In the genomic region with DNA sequence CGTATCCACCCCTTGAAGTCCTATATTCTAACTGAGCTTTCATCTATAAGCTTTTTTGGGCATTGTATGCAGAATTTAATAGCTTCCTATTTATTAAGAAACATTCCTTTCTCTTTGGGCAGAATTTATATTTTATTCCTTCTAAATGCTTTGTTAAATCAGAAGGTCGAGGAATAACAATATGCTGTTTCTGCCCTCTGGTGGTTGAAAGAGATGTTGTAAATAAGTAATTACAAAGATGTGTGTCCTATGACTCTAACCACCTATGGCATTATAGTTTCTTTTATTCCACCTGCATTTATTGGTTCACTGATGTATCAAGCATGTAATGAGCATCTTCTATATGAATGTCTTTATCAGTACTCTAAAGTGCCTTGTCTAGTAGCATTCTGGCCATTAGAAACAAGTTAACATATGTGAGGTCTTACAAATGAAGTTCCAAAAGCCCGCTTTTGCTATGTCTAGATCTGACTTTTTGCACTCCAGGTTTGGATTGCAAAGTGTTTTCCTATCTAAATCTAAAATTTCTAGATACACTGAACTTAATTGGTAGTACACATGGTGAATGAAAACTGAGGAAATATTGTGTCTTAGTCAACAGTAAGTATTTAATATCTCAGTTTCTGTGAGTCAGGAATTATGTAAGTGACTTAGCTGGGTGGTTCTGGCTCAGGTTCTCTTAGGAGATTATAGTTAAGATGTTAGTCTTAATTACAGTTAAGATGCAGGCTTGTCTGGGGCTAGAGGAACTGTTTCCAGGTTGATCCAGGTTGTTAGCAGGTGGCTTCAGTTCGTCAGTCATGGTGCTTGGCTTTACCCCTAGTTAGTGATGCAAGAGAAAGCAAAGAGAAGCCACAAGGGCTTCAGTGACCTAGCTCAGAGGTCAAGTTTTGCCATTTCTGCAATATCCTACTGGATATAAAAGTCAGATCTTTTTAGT, we compare ENCODE assay signal across 8 cellular contexts. TPM values are rescaled to one million over a fixed set of nuclear protein-coding genes. Genes with fewer than 3 reads are reported as not detected.
DNase-seq lines count a peak whose midpoint lies in the region; ATAC-seq and TF ChIP-seq lines count a peak whose summit lies in the region.

No MANE protein-coding gene starts in this region.

- no peak for TF ChIP-seq EP300 in upper lobe of left lung (IDR thresholded peaks at IDR 0.05)

- H3K27me3 ChIP-seq in body of pancreas (no peaks in the 10 kb centered on the region), upper lobe of left lung (no peaks in the 10 kb centered on the region)

- H3K27ac ChIP-seq in body of pancreas: no peak overlapping the region
- no peak overlapping the region for H3K27ac ChIP-seq in upper lobe of left lung

- no peaks in the 10 kb centered on the region for H3K9me3 ChIP-seq in body of pancreas
- no peaks in the 10 kb centered on the region for H3K9me3 ChIP-seq in upper lobe of left lung

- DNase-seq in AG08395 (ENCODE audit: low spot score): peak; percentile 40
- peak; percentile 8 to 67 for DNase-seq in NCI-H2081 (lab: John Stamatoyannopoulos, UW)
- DNase-seq in body of pancreas: peak in 1 of 4 donors; percentile 13
- DNase-seq in iris pigment epithelial cell (ENCODE audit: low read depth): peak; percentile 66
- peak in 1 of 2 donors; percentile 29 for DNase-seq in upper lobe of left lung
- no peak for DNase-seq in stimulated activated naive CD4-positive, alpha-beta T cell treated with Interleukin-2 at 50 U/mL for 16 hours (lab: John Stamatoyannopoulos, UW)

- H3K4me1 ChIP-seq in body of pancreas (peaks cover 14% of the 10 kb centered on the region), upper lobe of left lung (peaks cover 0 to 22% (median 14%) of the 10 kb centered on the region in 4 donors)

- ATAC-seq in GM18511 (IDR thresholded peaks at IDR 0.05; ENCODE audit: unreplicated experiment) (peak; percentile 54), body of pancreas (peak; percentile 62), upper lobe of left lung (ENCODE audit: low FRiP score in 2 of 2) (peak in 1 of 2 donors; percentile 73), GM19452 (IDR thresholded peaks at IDR 0.05; ENCODE audit: unreplicated experiment) (no peak)

- no peak overlapping the region for H3K4me3 ChIP-seq in body of pancreas
- H3K4me3 ChIP-seq in upper lobe of left lung: no peak overlapping the region

- H3K36me3 ChIP-seq in body of pancreas (replicated peaks in 1 of 2; ENCODE audit: insufficient read depth in 1 of 2, low read depth in 2 of 2) (no peaks in the 10 kb centered on the region), upper lobe of left lung (no peaks in the 10 kb centered on the region)

- peak; percentile 27 to 77 (median 66) for TF ChIP-seq CTCF in body of pancreas (IDR thresholded peaks at IDR 0.05)
- TF ChIP-seq CTCF in upper lobe of left lung (IDR thresholded peaks at IDR 0.05): peak in 5 of 6 experiments; percentile 41 to 67 (median 62)

- WGBS in body of pancreas, 2 donors: 63% methylated on average over 4 of the region's 4 CpGs
- WGBS in upper lobe of left lung, 2 donors: 53 to 56% methylated on average over 4 of the region's 4 CpGs

- no peak for TF ChIP-seq POLR2A in body of pancreas (IDR thresholded peaks at IDR 0.05)
- no peak for TF ChIP-seq POLR2A in upper lobe of left lung (IDR thresholded peaks at IDR 0.05)

- intact Hi-C loops in body of pancreas (cut with DNase I): loop anchor here (5.0 kb wide), 1 partner anchor 325 kb away; no protein-coding TSS in a partner anchor

RNA-seq across cellular contexts. Expression of a gene that starts 57.5 kb away (rescaled TPM):
- total RNA-seq in body of pancreas: 10 to 100 TPM; 10.2 to 29.8 TPM
- total RNA-seq in upper lobe of left lung: 10 to 100 TPM; 18.5 to 89.6 (median 25.9) TPM
